Comparison of ENCODE assay signal across 1 cellular context in genomic region chr12:89525002-89525823, GRCh38.
A peak's percentile ranks its signal among the peaks of the same experiment; 100 is the strongest.
TF ChIP-seq lines count a peak whose summit lies in the region.

No MANE protein-coding gene starts in this region.

TF ChIP-seq in HepG2, 621 proteins besides CTCF, POLR2A, EP300 and RAD21 (continued from another document):
- TF ChIP-seq ZNF777 (CRISPR knock-in tag; IDR thresholded peaks at IDR 0.05) (peak; percentile 71; the same call in 1 of the 2 replicates), ZNF839 (CRISPR knock-in tag; IDR thresholded peaks at IDR 0.05; ENCODE audit: borderline replicate concordance) (no peak), DR1 (CRISPR knock-in tag; IDR thresholded peaks at IDR 0.05) (peak; percentile 17; the same call in 1 of the 2 replicates), RBFOX2 (IDR thresholded peaks at IDR 0.05; ENCODE audit: low read depth, low read length) (peak; percentile 60; the same call in 1 of the 2 replicates), KDM6A (CRISPR knock-in tag; IDR thresholded peaks at IDR 0.05; ENCODE audit: low read depth) (no peak), RBAK (CRISPR knock-in tag; IDR thresholded peaks at IDR 0.05) (no peak), HOXA7 (CRISPR knock-in tag; IDR thresholded peaks at IDR 0.05) (0 out of 2 replicates have a peak, but pooled peaks have one; percentile 22), FOXO4 (CRISPR knock-in tag; conservative IDR thresholded peaks at IDR 0.05) (0 out of 2 replicates have a peak, but pooled peaks have one; percentile 91), ZBTB10 (CRISPR knock-in tag; IDR thresholded peaks at IDR 0.05; ENCODE audit: borderline replicate concordance) (no peak), THAP8 (CRISPR knock-in tag; IDR thresholded peaks at IDR 0.05; ENCODE audit: borderline replicate concordance) (peak; percentile 39; the same call in 1 of the 2 replicates), ZNF512B (CRISPR knock-in tag; IDR thresholded peaks at IDR 0.05; ENCODE audit: borderline replicate concordance) (no peak), ZNF615 (CRISPR knock-in tag; IDR thresholded peaks at IDR 0.05; ENCODE audit: borderline replicate concordance) (0 out of 2 replicates have a peak, but pooled peaks have one; percentile 54), SP140L (CRISPR knock-in tag; IDR thresholded peaks at IDR 0.05; ENCODE audit: borderline replicate concordance) (no peak), ZNF17 (CRISPR knock-in tag; IDR thresholded peaks at IDR 0.05) (no peak), ZMYM2 (CRISPR knock-in tag; IDR thresholded peaks at IDR 0.05) (0 out of 2 replicates have a peak, but pooled peaks have one; percentile 4), SMAD9 (CRISPR knock-in tag; IDR thresholded peaks at IDR 0.05) (0 out of 2 replicates have a peak, but pooled peaks have one; percentile 6), GFI1 (CRISPR knock-in tag; IDR thresholded peaks at IDR 0.05; ENCODE audit: borderline replicate concordance) (no peak), ZNF512 (CRISPR knock-in tag; IDR thresholded peaks at IDR 0.05) (no peak), U2AF2 (IDR thresholded peaks at IDR 0.05; ENCODE audit: low read depth, low read length) (no peak), ZNF234 (CRISPR knock-in tag; conservative IDR thresholded peaks at IDR 0.05) (peak; percentile 25; the same call in 1 of the 2 replicates), TERF1 (CRISPR knock-in tag; IDR thresholded peaks at IDR 0.05) (no peak), ZBTB42 (CRISPR knock-in tag; IDR thresholded peaks at IDR 0.05) (0 out of 2 replicates have a peak, but pooled peaks have one; percentile 14), HNF1A (IDR thresholded peaks at IDR 0.05; ENCODE audit: low read depth) (no peak), HNF1A (CRISPR knock-in tag; IDR thresholded peaks at IDR 0.05; ENCODE audit: borderline replicate concordance) (no peak), ZNF788 (CRISPR knock-in tag; IDR thresholded peaks at IDR 0.05; ENCODE audit: borderline replicate concordance) (no peak), GATAD1 (CRISPR knock-in tag; IDR thresholded peaks at IDR 0.05) (no peak), ZNF232 (CRISPR knock-in tag; IDR thresholded peaks at IDR 0.05; ENCODE audit: borderline replicate concordance) (no peak), MAF1 (CRISPR knock-in tag; IDR thresholded peaks at IDR 0.05; ENCODE audit: borderline replicate concordance) (no peak), ZNF143 (CRISPR knock-in tag; IDR thresholded peaks at IDR 0.05) (peak; percentile 12; the same call in 1 of the 2 replicates), KDM5B (CRISPR knock-in tag; IDR thresholded peaks at IDR 0.05; ENCODE audit: borderline replicate concordance) (no peak), ZZZ3 (CRISPR knock-in tag; IDR thresholded peaks at IDR 0.05; ENCODE audit: borderline replicate concordance) (0 out of 2 replicates have a peak, but pooled peaks have one; percentile 35), TBL1XR1 (IDR thresholded peaks at IDR 0.05; ENCODE audit: borderline replicate concordance, low read length, partially characterized antibody) (no peak), ZNF772 (CRISPR knock-in tag; IDR thresholded peaks at IDR 0.05) (peak; percentile 42; the same call in 1 of the 2 replicates), MAZ (IDR thresholded peaks at IDR 0.05; ENCODE audit: borderline replicate concordance, low read depth, low read length) (no peak), MAZ (CRISPR knock-in tag; IDR thresholded peaks at IDR 0.05; ENCODE audit: low read depth) (0 out of 2 replicates have a peak, but pooled peaks have one; percentile 2), SMAD1 (CRISPR knock-in tag; IDR thresholded peaks at IDR 0.05; ENCODE audit: borderline replicate concordance, low read depth) (peak; percentile 13; the same call in 1 of the 2 replicates), ZNF513 (CRISPR knock-in tag; conservative IDR thresholded peaks at IDR 0.05) (no peak), SP2 (CRISPR knock-in tag; IDR thresholded peaks at IDR 0.05) (peak; percentile 36; the same call in 1 of the 2 replicates), ZNF20 (CRISPR knock-in tag; IDR thresholded peaks at IDR 0.05) (no peak; the same call in 1 of the 2 replicates), KLF15 (CRISPR knock-in tag; IDR thresholded peaks at IDR 0.05; ENCODE audit: borderline replicate concordance) (0 out of 2 replicates have a peak, but pooled peaks have one; percentile 37), ZNF878 (CRISPR knock-in tag; IDR thresholded peaks at IDR 0.05) (peak; percentile 24), ZFP91 (CRISPR knock-in tag; IDR thresholded peaks at IDR 0.05; ENCODE audit: borderline replicate concordance) (no peak), MEF2D (CRISPR knock-in tag; IDR thresholded peaks at IDR 0.05) (no peak)
